ENCODE assay signal across 1 cellular context in the genomic region with DNA sequence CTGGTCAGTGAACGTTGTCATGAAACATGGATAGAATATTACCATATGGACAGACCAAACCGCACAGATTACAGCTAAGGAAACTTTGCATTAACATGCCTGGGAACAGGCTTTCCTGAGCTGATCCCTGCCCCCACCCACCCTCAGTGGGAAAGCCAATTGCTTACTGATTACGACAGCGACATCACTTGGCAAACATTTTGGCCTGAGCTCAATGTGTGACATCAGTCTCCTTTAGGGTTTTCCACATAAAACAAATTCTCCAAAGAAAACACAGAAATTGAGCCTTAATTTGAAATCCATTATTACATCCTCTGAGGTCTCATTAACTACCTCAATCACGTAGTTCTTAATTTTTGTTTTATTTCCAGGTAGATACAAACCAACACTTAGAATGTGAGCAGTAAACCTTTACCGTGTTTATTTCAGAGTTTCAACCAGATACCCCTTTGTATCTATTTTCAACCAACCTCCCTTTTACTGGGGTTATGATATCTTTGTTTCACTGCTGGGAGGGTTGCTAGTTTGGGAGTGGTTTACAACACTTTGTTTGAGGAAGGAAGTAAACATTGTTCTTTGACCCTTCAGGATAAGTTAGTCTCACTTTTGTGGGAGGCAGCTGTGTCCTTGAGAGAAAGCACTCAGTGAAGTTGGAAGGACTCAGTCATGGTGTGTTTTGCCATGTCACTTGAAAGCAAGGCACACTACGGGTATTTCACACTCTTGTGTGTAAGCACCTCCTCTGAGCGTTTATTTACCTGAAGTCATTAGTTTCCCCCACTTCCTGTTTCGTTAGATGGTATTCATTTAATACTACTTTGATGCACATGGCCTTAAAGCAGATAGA.
TF ChIP-seq lines count a peak whose summit lies in the region.

No MANE protein-coding gene starts in this region.

TF ChIP-seq in HepG2, 621 proteins besides CTCF, POLR2A, EP300 and RAD21 (continued from another document and continues in another):
- TF ChIP-seq, protein P1, sequence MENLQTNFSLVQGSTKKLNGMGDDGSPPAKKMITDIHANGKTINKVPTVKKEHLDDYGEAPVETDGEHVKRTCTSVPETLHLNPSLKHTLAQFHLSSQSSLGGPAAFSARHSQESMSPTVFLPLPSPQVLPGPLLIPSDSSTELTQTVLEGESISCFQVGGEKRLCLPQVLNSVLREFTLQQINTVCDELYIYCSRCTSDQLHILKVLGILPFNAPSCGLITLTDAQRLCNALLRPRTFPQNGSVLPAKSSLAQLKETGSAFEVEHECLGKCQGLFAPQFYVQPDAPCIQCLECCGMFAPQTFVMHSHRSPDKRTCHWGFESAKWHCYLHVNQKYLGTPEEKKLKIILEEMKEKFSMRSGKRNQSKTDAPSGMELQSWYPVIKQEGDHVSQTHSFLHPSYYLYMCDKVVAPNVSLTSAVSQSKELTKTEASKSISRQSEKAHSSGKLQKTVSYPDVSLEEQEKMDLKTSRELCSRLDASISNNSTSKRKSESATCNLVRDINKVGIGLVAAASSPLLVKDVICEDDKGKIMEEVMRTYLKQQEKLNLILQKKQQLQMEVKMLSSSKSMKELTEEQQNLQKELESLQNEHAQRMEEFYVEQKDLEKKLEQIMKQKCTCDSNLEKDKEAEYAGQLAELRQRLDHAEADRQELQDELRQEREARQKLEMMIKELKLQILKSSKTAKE (CRISPR knock-in tag; IDR thresholded peaks at IDR 0.05; ENCODE audit: borderline replicate concordance), result no peak
- TF ChIP-seq ZFAT (CRISPR knock-in tag; conservative IDR thresholded peaks at IDR 0.05), result no peak
- TF ChIP-seq, protein P2, sequence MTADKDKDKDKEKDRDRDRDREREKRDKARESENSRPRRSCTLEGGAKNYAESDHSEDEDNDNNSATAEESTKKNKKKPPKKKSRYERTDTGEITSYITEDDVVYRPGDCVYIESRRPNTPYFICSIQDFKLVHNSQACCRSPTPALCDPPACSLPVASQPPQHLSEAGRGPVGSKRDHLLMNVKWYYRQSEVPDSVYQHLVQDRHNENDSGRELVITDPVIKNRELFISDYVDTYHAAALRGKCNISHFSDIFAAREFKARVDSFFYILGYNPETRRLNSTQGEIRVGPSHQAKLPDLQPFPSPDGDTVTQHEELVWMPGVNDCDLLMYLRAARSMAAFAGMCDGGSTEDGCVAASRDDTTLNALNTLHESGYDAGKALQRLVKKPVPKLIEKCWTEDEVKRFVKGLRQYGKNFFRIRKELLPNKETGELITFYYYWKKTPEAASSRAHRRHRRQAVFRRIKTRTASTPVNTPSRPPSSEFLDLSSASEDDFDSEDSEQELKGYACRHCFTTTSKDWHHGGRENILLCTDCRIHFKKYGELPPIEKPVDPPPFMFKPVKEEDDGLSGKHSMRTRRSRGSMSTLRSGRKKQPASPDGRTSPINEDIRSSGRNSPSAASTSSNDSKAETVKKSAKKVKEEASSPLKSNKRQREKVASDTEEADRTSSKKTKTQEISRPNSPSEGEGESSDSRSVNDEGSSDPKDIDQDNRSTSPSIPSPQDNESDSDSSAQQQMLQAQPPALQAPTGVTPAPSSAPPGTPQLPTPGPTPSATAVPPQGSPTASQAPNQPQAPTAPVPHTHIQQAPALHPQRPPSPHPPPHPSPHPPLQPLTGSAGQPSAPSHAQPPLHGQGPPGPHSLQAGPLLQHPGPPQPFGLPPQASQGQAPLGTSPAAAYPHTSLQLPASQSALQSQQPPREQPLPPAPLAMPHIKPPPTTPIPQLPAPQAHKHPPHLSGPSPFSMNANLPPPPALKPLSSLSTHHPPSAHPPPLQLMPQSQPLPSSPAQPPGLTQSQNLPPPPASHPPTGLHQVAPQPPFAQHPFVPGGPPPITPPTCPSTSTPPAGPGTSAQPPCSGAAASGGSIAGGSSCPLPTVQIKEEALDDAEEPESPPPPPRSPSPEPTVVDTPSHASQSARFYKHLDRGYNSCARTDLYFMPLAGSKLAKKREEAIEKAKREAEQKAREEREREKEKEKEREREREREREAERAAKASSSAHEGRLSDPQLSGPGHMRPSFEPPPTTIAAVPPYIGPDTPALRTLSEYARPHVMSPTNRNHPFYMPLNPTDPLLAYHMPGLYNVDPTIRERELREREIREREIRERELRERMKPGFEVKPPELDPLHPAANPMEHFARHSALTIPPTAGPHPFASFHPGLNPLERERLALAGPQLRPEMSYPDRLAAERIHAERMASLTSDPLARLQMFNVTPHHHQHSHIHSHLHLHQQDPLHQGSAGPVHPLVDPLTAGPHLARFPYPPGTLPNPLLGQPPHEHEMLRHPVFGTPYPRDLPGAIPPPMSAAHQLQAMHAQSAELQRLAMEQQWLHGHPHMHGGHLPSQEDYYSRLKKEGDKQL (CRISPR knock-in tag; IDR thresholded peaks at IDR 0.05; ENCODE audit: low read depth), result peak; percentile 86
- no peak for TF ChIP-seq ZC3H4 (CRISPR knock-in tag; IDR thresholded peaks at IDR 0.05; ENCODE audit: borderline replicate concordance)
- TF ChIP-seq ZNF775 (CRISPR knock-in tag; IDR thresholded peaks at IDR 0.05; ENCODE audit: borderline replicate concordance), result peak; percentile 29; the same call in 1 of the 2 replicates
- TF ChIP-seq GFI1 (CRISPR knock-in tag; IDR thresholded peaks at IDR 0.05; ENCODE audit: borderline replicate concordance), result peak; percentile 95
- no peak for TF ChIP-seq PCBP1 (IDR thresholded peaks at IDR 0.05; ENCODE audit: borderline replicate concordance, low read depth, low read length)
- no peak for TF ChIP-seq YEATS2 (CRISPR knock-in tag; IDR thresholded peaks at IDR 0.05; ENCODE audit: borderline replicate concordance)
- TF ChIP-seq, protein P3, sequence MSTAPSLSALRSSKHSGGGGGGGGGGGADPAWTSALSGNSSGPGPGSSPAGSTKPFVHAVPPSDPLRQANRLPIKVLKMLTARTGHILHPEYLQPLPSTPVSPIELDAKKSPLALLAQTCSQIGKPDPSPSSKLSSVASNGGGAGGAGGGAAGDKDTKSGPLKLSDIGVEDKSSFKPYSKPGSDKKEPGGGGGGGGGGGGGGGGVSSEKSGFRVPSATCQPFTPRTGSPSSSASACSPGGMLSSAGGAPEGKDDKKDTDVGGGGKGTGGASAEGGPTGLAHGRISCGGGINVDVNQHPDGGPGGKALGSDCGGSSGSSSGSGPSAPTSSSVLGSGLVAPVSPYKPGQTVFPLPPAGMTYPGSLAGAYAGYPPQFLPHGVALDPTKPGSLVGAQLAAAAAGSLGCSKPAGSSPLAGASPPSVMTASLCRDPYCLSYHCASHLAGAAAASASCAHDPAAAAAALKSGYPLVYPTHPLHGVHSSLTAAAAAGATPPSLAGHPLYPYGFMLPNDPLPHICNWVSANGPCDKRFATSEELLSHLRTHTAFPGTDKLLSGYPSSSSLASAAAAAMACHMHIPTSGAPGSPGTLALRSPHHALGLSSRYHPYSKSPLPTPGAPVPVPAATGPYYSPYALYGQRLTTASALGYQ (CRISPR knock-in tag; IDR thresholded peaks at IDR 0.05), result peak; percentile 72
- TF ChIP-seq HNF4A (CRISPR knock-in tag; IDR thresholded peaks at IDR 0.05), result peak; percentile 88
- TF ChIP-seq, protein P4, sequence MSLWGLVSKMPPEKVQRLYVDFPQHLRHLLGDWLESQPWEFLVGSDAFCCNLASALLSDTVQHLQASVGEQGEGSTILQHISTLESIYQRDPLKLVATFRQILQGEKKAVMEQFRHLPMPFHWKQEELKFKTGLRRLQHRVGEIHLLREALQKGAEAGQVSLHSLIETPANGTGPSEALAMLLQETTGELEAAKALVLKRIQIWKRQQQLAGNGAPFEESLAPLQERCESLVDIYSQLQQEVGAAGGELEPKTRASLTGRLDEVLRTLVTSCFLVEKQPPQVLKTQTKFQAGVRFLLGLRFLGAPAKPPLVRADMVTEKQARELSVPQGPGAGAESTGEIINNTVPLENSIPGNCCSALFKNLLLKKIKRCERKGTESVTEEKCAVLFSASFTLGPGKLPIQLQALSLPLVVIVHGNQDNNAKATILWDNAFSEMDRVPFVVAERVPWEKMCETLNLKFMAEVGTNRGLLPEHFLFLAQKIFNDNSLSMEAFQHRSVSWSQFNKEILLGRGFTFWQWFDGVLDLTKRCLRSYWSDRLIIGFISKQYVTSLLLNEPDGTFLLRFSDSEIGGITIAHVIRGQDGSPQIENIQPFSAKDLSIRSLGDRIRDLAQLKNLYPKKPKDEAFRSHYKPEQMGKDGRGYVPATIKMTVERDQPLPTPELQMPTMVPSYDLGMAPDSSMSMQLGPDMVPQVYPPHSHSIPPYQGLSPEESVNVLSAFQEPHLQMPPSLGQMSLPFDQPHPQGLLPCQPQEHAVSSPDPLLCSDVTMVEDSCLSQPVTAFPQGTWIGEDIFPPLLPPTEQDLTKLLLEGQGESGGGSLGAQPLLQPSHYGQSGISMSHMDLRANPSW (CRISPR knock-in tag; IDR thresholded peaks at IDR 0.05; ENCODE audit: borderline replicate concordance), result no peak
- TF ChIP-seq, protein P5, sequence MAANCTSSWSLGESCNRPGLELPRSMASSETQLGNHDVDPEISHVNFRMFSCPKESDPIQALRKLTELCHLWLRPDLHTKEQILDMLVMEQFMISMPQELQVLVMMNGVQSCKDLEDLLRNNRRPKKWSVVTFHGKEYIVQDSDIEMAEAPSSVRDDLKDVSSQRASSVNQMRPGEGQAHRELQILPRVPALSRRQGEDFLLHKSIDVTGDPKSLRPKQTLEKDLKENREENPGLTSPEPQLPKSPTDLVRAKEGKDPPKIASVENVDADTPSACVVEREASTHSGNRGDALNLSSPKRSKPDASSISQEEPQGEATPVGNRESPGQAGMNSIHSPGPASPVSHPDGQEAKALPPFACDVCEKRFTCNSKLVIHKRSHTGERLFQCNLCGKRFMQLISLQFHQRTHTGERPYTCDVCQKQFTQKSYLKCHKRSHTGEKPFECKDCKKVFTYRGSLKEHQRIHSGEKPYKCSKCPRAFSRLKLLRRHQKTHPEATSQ (CRISPR knock-in tag; IDR thresholded peaks at IDR 0.05; ENCODE audit: borderline replicate concordance), result peak; percentile 91; the same call in 1 of the 2 replicates
- TF ChIP-seq HOXA7 (CRISPR knock-in tag; IDR thresholded peaks at IDR 0.05), result no peak
- TF ChIP-seq ZNF766 (CRISPR knock-in tag; IDR thresholded peaks at IDR 0.05; ENCODE audit: borderline replicate concordance), result 0 out of 2 replicates have a peak, but pooled peaks have one; percentile 6
- peak; percentile 69; the same call in 1 of the 2 replicates for TF ChIP-seq ZNF337 (CRISPR knock-in tag; IDR thresholded peaks at IDR 0.05; ENCODE audit: borderline replicate concordance, low read depth)
- no peak for TF ChIP-seq RFX3 (CRISPR knock-in tag; IDR thresholded peaks at IDR 0.05)
- TF ChIP-seq, protein P6, sequence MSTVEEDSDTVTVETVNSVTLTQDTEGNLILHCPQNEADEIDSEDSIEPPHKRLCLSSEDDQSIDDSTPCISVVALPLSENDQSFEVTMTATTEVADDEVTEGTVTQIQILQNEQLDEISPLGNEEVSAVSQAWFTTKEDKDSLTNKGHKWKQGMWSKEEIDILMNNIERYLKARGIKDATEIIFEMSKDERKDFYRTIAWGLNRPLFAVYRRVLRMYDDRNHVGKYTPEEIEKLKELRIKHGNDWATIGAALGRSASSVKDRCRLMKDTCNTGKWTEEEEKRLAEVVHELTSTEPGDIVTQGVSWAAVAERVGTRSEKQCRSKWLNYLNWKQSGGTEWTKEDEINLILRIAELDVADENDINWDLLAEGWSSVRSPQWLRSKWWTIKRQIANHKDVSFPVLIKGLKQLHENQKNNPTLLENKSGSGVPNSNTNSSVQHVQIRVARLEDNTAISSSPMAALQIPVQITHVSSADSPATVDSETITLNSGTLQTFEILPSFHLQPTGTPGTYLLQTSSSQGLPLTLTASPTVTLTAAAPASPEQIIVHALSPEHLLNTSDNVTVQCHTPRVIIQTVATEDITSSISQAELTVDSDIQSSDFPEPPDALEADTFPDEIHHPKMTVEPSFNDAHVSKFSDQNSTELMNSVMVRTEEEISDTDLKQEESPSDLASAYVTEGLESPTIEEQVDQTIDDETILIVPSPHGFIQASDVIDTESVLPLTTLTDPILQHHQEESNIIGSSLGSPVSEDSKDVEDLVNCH (CRISPR knock-in tag; IDR thresholded peaks at IDR 0.05), result no peak
- TF ChIP-seq, protein P7, sequence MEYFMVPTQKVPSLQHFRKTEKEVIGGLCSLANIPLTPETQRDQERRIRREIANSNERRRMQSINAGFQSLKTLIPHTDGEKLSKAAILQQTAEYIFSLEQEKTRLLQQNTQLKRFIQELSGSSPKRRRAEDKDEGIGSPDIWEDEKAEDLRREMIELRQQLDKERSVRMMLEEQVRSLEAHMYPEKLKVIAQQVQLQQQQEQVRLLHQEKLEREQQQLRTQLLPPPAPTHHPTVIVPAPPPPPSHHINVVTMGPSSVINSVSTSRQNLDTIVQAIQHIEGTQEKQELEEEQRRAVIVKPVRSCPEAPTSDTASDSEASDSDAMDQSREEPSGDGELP (IDR thresholded peaks at IDR 0.05; ENCODE audit: borderline replicate concordance, low read depth), result peak; percentile 80
- TF ChIP-seq TOPORS (CRISPR knock-in tag; IDR thresholded peaks at IDR 0.05), result peak; percentile 47; the same call in 1 of the 2 replicates
- TF ChIP-seq RFX5 (IDR thresholded peaks at IDR 0.05; ENCODE audit: low read depth, low read length), result no peak
- no peak for TF ChIP-seq NONO (IDR thresholded peaks at IDR 0.05)
- TF ChIP-seq NONO (CRISPR knock-in tag; conservative IDR thresholded peaks at IDR 0.05), result no peak; the same call in 1 of the 2 replicates
- no peak for TF ChIP-seq ZNF12 (CRISPR knock-in tag; IDR thresholded peaks at IDR 0.05)
- no peak for TF ChIP-seq ZNF891 (CRISPR knock-in tag; IDR thresholded peaks at IDR 0.05)
- TF ChIP-seq, protein P8, sequence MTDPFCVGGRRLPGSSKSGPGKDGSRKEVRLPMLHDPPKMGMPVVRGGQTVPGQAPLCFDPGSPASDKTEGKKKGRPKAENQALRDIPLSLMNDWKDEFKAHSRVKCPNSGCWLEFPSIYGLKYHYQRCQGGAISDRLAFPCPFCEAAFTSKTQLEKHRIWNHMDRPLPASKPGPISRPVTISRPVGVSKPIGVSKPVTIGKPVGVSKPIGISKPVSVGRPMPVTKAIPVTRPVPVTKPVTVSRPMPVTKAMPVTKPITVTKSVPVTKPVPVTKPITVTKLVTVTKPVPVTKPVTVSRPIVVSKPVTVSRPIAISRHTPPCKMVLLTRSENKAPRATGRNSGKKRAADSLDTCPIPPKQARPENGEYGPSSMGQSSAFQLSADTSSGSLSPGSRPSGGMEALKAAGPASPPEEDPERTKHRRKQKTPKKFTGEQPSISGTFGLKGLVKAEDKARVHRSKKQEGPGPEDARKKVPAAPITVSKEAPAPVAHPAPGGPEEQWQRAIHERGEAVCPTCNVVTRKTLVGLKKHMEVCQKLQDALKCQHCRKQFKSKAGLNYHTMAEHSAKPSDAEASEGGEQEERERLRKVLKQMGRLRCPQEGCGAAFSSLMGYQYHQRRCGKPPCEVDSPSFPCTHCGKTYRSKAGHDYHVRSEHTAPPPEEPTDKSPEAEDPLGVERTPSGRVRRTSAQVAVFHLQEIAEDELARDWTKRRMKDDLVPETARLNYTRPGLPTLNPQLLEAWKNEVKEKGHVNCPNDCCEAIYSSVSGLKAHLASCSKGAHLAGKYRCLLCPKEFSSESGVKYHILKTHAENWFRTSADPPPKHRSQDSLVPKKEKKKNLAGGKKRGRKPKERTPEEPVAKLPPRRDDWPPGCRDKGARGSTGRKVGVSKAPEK (CRISPR knock-in tag; IDR thresholded peaks at IDR 0.05; ENCODE audit: borderline replicate concordance), result no peak
- TF ChIP-seq ZFP36L1 (CRISPR knock-in tag; IDR thresholded peaks at IDR 0.05), result no peak
- TF ChIP-seq SYNCRIP (IDR thresholded peaks at IDR 0.05; ENCODE audit: insufficient read depth, low read depth, low read length), result no peak
- no peak for TF ChIP-seq FOXA1 (IDR thresholded peaks at IDR 0.05)
- peak; percentile 90 for TF ChIP-seq FOXA1 (CRISPR knock-in tag; IDR thresholded peaks at IDR 0.05)
- TF ChIP-seq HMGA1 (CRISPR knock-in tag; conservative IDR thresholded peaks at IDR 0.05), result no peak
- peak; percentile 75; the same call in 1 of the 2 replicates for TF ChIP-seq NCOA1 (CRISPR knock-in tag; IDR thresholded peaks at IDR 0.05)
- no peak for TF ChIP-seq HNRNPL (IDR thresholded peaks at IDR 0.05; ENCODE audit: low read depth, low read length)
- TF ChIP-seq KAT8 (CRISPR knock-in tag; IDR thresholded peaks at IDR 0.05), result peak; percentile 16; the same call in 1 of the 2 replicates
- no peak for TF ChIP-seq ONECUT2 (CRISPR knock-in tag; IDR thresholded peaks at IDR 0.05)
- peak; percentile 69; the same call in 1 of the 2 replicates for TF ChIP-seq ELF1 (CRISPR knock-in tag; IDR thresholded peaks at IDR 0.05)
- no peak for TF ChIP-seq KDM5B (CRISPR knock-in tag; IDR thresholded peaks at IDR 0.05; ENCODE audit: borderline replicate concordance)
